Comparison of ENCODE assay signal across 7 cellular contexts in the genomic region with DNA sequence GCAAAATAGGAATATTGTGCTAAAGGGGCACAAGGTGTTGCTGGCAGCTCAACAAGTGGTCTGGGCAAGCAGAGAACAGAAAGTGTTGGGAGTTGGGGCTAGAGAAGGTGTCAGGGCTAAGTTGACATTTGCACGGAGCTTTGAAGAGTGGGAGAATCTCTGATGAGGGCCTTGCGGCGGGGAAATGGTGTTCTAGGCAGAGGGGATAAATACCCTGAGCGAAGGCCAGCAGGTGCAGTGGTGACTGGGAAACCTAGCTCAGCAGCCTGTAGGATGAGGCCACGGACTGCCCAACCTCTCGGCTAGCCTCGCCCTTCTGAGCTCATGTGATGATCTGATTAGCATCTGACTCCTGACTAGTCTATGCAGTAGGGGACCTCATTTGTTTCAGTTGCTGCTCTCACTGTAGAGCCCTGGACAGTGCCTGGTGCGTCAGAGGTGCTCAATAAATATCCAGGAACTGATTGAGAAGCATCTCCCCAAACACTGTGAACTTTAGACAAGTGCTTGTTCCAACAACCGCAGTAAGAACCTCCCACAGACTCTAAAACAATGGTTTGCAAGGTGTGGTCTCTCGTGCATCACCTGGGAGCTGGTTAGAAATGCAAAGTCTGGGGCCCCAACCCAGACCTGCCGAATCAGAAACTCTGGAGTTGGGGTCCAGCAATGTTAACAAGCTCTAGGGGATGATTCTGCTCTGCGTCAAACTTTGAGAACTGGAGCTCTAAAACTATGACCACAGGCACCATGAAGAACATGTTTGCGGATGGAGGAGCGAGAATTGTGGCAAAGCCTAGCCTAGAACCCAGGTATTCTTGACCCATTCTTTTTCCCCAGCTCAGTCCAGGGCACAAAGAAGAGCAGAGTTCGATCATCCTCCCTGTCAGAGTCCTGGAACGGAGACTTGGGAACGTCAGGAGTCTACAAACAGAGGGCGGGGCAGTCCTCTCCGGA. TPM values are rescaled to one million over a fixed set of nuclear protein-coding genes. Genes with fewer than 3 reads are reported as not detected.
A peak's percentile ranks its signal among the peaks of the same experiment; 100 is the strongest.
DNase-seq lines count a peak whose midpoint lies in the region; ATAC-seq and TF ChIP-seq lines count a peak whose summit lies in the region.

No MANE protein-coding gene starts in this region.

- peaks cover 57% of the 10 kb centered on the region for H3K27me3 ChIP-seq in H7 (ENCODE audit: control insufficient read depth, insufficient read depth, low read length)
- H3K27me3 ChIP-seq in OCI-LY3 (ENCODE audit: low read depth, low read length), result no peaks in the 10 kb centered on the region

- H3K36me3 Mint-ChIP-seq in progenitor cell of endocrine pancreas (ENCODE audit: insufficient read depth), result no peaks in the 10 kb centered on the region

- peaks cover 43% of the 10 kb centered on the region for H3K27me3 Mint-ChIP-seq in progenitor cell of endocrine pancreas

- H2AFZ ChIP-seq in OCI-LY3 (ENCODE audit: low read depth, low read length), result no peak overlapping the region

- H3K79me2 ChIP-seq in OCI-LY3 (ENCODE audit: low read length), result no peaks in the 10 kb centered on the region

- no peak overlapping the region; the same call in 1 of the 2 replicates for H3K9ac ChIP-seq in OCI-LY3 (ENCODE audit: low read length)

- H3K27ac Mint-ChIP-seq in progenitor cell of endocrine pancreas, result peak overlapping the region; percentile 39

- peaks cover 12% of the 10 kb centered on the region for H3K4me1 Mint-ChIP-seq in progenitor cell of endocrine pancreas (ENCODE audit: low read depth)

- H3K9me3 Mint-ChIP-seq in progenitor cell of endocrine pancreas (ENCODE audit: low read depth), result no peaks in the 10 kb centered on the region

- DNase-seq in H7, result peak; percentile 82
- DNase-seq in progenitor cell of endocrine pancreas (ENCODE audit: low spot score, unreplicated experiment), result no peak
- DNase-seq in activated CD4-positive, alpha-beta T cell treated with anti-CD3 and anti-CD28 coated beads, Interleukin-2, amount 50 U/mL, for 48 hours, result no peak

- peak overlapping the region; percentile 71 for H3K4me2 ChIP-seq in OCI-LY3 (ENCODE audit: low read length)

- peak; percentile 19 for ATAC-seq in esophagus mucosa
- no peak for ATAC-seq in HG02763 (IDR thresholded peaks at IDR 0.05; ENCODE audit: unreplicated experiment)
- no peak for ATAC-seq in GM19467 (IDR thresholded peaks at IDR 0.05; ENCODE audit: unreplicated experiment)

- peak overlapping the region; percentile 60 for H3K4me3 Mint-ChIP-seq in progenitor cell of endocrine pancreas (ENCODE audit: low read depth)

- no peak for TF ChIP-seq CTCF in OCI-LY3 (IDR thresholded peaks at IDR 0.05; ENCODE audit: low read depth, low read length)
- no peak for TF ChIP-seq CTCF in progenitor cell of endocrine pancreas (IDR thresholded peaks at IDR 0.05; ENCODE audit: unreplicated experiment)

- H3K9me3 ChIP-seq in OCI-LY3 (ENCODE audit: insufficient read depth, low read length), result no peaks in the 10 kb centered on the region

- H3K36me3 ChIP-seq in H7 (replicated peaks; ENCODE audit: control insufficient read depth, insufficient read depth, low read length) (no peaks in the 10 kb centered on the region), OCI-LY3 (replicated peaks; ENCODE audit: low read depth, low read length) (no peaks in the 10 kb centered on the region)

- no peaks in the 10 kb centered on the region for H4K20me1 ChIP-seq in OCI-LY3 (ENCODE audit: insufficient read depth, low read length)

- H3K4me3 ChIP-seq in H7 (ENCODE audit: insufficient read depth, low read depth, low read length), result peak overlapping the region; percentile 4
- H3K4me3 ChIP-seq in OCI-LY3 (ENCODE audit: low read length), result peak overlapping the region; percentile 74

- H3K27ac ChIP-seq in OCI-LY3 (ENCODE audit: low read length), result no peak overlapping the region

- H3K4me1 ChIP-seq in OCI-LY3 (ENCODE audit: low read length), result peaks cover 13% of the 10 kb centered on the region

RNA-seq across cellular contexts. Expression of a gene that starts 0.9 kb away (rescaled TPM):
- 0.97 and 1.00 TPM in 2 replicates for total RNA-seq in H7 (2014; rRNA removed; shearing (Covaris generic))
- total RNA-seq in esophagus mucosa (not detected), progenitor cell of endocrine pancreas (2.8 and 2.9 TPM in 2 replicates)
